In the genomic region with DNA sequence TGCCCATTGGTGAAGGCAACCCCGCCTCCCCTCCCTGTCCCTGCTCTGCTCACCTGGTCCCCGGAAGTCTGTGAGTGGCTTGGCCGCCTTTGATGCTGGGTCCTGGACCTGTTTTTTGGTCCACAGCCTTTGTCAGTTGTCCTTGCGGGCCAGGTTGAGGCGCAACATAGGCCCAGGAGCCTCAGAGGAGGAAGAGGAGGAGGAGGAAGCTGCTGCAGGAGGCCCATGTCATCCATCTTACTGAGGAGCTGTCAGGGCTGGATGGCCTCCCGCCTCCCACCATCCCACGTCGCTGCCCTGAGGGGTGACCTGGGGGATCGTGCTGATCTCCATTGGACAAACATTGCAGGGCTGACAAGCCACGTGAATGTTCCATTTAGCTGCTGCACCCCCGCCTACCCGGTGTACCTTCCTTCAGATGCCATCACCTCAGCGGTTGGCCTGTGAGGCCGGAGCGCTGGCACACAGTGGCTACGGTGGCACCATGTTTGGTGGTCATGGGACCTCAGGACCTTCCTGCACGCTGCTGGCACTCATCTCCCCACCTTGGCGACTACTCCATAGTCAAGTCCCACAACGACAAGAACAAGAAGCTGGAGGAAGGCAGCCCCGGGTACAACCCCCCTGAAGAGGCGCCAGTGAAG, we compare ENCODE assay signal across 22 cellular contexts.
"Had no signal": no experiment of that assay in that cellular context is flagged by ENCODE, and none has a peak within 500 bp of the region (broad histone marks: within the 10 kb centered on the region; RNA-seq: fewer than 3 reads in every experiment).

No MANE protein-coding gene starts in this region.

- H2AFZ ChIP-seq: parathyroid adenoma had no signal

- H3K79me2 ChIP-seq: parathyroid adenoma had no signal

- H3K27ac ChIP-seq: parathyroid adenoma, right lobe of liver, stomach, thyroid gland, vagina had no signal

- H3K9me3 ChIP-seq: right lobe of liver, thyroid gland, vagina had no signal

- H3K9ac ChIP-seq: parathyroid adenoma had no signal

- H3K4me3 Mint-ChIP-seq: effector memory CD8-positive, alpha-beta T cell; immature natural killer cell; naive thymus-derived CD8-positive, alpha-beta T cell; neural crest cell had no signal

- H3K4me2 ChIP-seq: smooth muscle cell had no signal

- H3K9me3 Mint-ChIP-seq: effector memory CD8-positive, alpha-beta T cell; immature natural killer cell had no signal

- H3K36me3 Mint-ChIP-seq: immature natural killer cell had no signal

- H3K27me3 ChIP-seq: right lobe of liver, stomach, thyroid gland, vagina had no signal

- H3K27ac Mint-ChIP-seq: effector memory CD8-positive, alpha-beta T cell; immature natural killer cell; naive thymus-derived CD8-positive, alpha-beta T cell; progenitor cell of endocrine pancreas had no signal

- H3K4me3 ChIP-seq: right lobe of liver, smooth muscle cell, stomach, thyroid gland, vagina had no signal

- H3K36me3 ChIP-seq: right lobe of liver, stomach, thyroid gland, vagina had no signal

- DNase-seq: cortex of kidney; effector memory CD8-positive, alpha-beta T cell; hypothalamus; immature natural killer cell; islet precursor cell; kidney glomerular epithelial cell; mesendoderm; naive thymus-derived CD8-positive, alpha-beta T cell; right lobe of liver; stimulated activated CD4-positive, alpha-beta T cell treated with anti-CD3 and anti-CD28 coated beads, Interleukin-12 subunit alpha, Interleukin-12 subunit beta, amount 100 ng/mL, for 4 hours; stimulated activated CD4-positive, alpha-beta T cell treated with anti-CD3 and anti-CD28 coated beads, Interleukin-1b, Interleukin-23, amount 100 ng/mL, for 48 hours; stimulated activated CD4-positive, alpha-beta T cell treated with anti-CD3 and anti-CD28 coated beads, Interleukin-4, amount 100 ng/mL, for 1 hour; stimulated activated CD8-positive, alpha-beta memory T cell treated with anti-CD3 and anti-CD28 coated beads, Interleukin-4, amount 100 ng/mL, for 48 hours; stimulated activated naive CD4-positive, alpha-beta T cell treated with Interleukin-2 at 50 U/mL for 16 hours; stomach; thyroid gland; trophoblast cell had no signal

- ATAC-seq: effector memory CD8-positive, alpha-beta T cell; naive thymus-derived CD8-positive, alpha-beta T cell; right lobe of liver had no signal

- H3K4me1 Mint-ChIP-seq: immature natural killer cell; naive thymus-derived CD8-positive, alpha-beta T cell had no signal

- H3K27me3 Mint-ChIP-seq: progenitor cell of endocrine pancreas had no signal
